ENCODE assay signal across 13 cellular contexts in genomic region chr6:135331002-135331401, GRCh38.
A peak's percentile ranks its signal among the peaks of the same experiment; 100 is the strongest.
DNase-seq lines count a peak whose midpoint lies in the region; ATAC-seq and TF ChIP-seq lines count a peak whose summit lies in the region.
"Had no signal": no experiment of that assay in that cellular context is flagged by ENCODE, and none has a peak within 500 bp of the region (broad histone marks: within the 10 kb centered on the region; RNA-seq: fewer than 3 reads in every experiment).

No MANE protein-coding gene starts in this region.

- no peaks in the 10 kb centered on the region for H3K27me3 ChIP-seq in suprapubic skin
- H3K27me3 ChIP-seq in right cardiac atrium (ENCODE audit: control insufficient read depth, insufficient read depth) = no peaks in the 10 kb centered on the region
- H3K27me3 ChIP-seq: pancreas had no signal

- WGBS in suprapubic skin = 81% methylated on average over 2 of the region's 2 CpGs
- WGBS in right cardiac atrium = 89% methylated on average over 2 of the region's 2 CpGs

- H3K27ac ChIP-seq in suprapubic skin = no peak overlapping the region
- H3K27ac ChIP-seq in right cardiac atrium (ENCODE audit: low read length) = no peak overlapping the region
- H3K27ac ChIP-seq: pancreas had no signal

- TF ChIP-seq EP300 in suprapubic skin (IDR thresholded peaks at IDR 0.05) = no peak

- intact Hi-C loops in right cardiac atrium (cut with DNase I) (no loop called here), Right ventricle myocardium inferior (cut with DNase I) (no loop called here)

- DNase-seq in AG10803 (ENCODE audit: low read depth) = peak; percentile 38
- DNase-seq in astrocyte of the spinal cord (ENCODE audit: low read depth, low spot score) = peak; percentile 43
- no peak for DNase-seq in suprapubic skin (ENCODE audit: low spot score in 2 of 2)
- no peak for DNase-seq in right cardiac atrium
- DNase-seq in Right ventricle myocardium inferior (ENCODE audit: missing footprints) = no peak
- DNase-seq: activated CD8-positive, alpha-beta T cell treated with anti-CD3 and anti-CD28 coated beads for 36 hours; hypothalamus; NCI-H526; pancreas; Right ventricle myocardium superior had no signal

- in situ Hi-C loops in astrocyte of the spinal cord (cut with HindIII; ENCODE audit: low sequenced_read_pairs) = no loop called here

- ATAC-seq in GM18868 (IDR thresholded peaks at IDR 0.05; ENCODE audit: unreplicated experiment) (peak; percentile 39), HG03280 (IDR thresholded peaks at IDR 0.05; ENCODE audit: unreplicated experiment) (peak; percentile 27), right cardiac atrium (no peak), Right ventricle myocardium inferior (no peak), GM21381 (IDR thresholded peaks at IDR 0.05; ENCODE audit: unreplicated experiment) (no peak)
- ATAC-seq: activated CD8-positive, alpha-beta T cell treated with anti-CD3 and anti-CD28 coated beads for 36 hours; pancreas had no signal

- no peaks in the 10 kb centered on the region for H3K4me1 ChIP-seq in suprapubic skin
- no peaks in the 10 kb centered on the region for H3K4me1 ChIP-seq in right cardiac atrium (ENCODE audit: control insufficient read depth, insufficient read depth, low read length)
- H3K4me1 ChIP-seq: pancreas had no signal

- H3K4me3 ChIP-seq in AG10803 (ENCODE audit: low read length) (no peak overlapping the region), astrocyte of the spinal cord (ENCODE audit: low read depth, low read length) (no peak overlapping the region), suprapubic skin (no peak overlapping the region), right cardiac atrium (ENCODE audit: low read length) (no peak overlapping the region)
- H3K4me3 ChIP-seq: pancreas had no signal

- no peaks in the 10 kb centered on the region for H3K9me3 ChIP-seq in suprapubic skin
- no peaks in the 10 kb centered on the region for H3K9me3 ChIP-seq in right cardiac atrium (ENCODE audit: control insufficient read depth, low read length)
- H3K9me3 ChIP-seq: pancreas had no signal

- TF ChIP-seq CTCF in AG10803 (conservative IDR thresholded peaks at IDR 0.05; ENCODE audit: low read length) (no peak), astrocyte of the spinal cord (IDR thresholded peaks at IDR 0.05; ENCODE audit: low read depth, low read length) (no peak), suprapubic skin (IDR thresholded peaks at IDR 0.05) (no peak)

- TF ChIP-seq POLR2A in suprapubic skin (IDR thresholded peaks at IDR 0.05) = no peak

- no peaks in the 10 kb centered on the region for H3K36me3 ChIP-seq in suprapubic skin
- H3K36me3 ChIP-seq: pancreas had no signal

Comparison
In these comparisons a context has a peak if more than half of its experiments do, and no peak if none do; other contexts are left out.
1. DNase-seq: peak in AG10803 (single experiment) and astrocyte of the spinal cord (single experiment); none in suprapubic skin (0 of 2), right cardiac atrium (0 of 3) and Right ventricle myocardium inferior (single experiment).
2. ATAC-seq: peak in GM18868 (single experiment) and HG03280 (single experiment); none in right cardiac atrium (0 of 2), Right ventricle myocardium inferior (single experiment) and GM21381 (single experiment).